8 cellular contexts compared by ENCODE assay signal in genomic region chr1:167219646-167220536, GRCh38. TPM values are rescaled to one million over a fixed set of nuclear protein-coding genes. Genes with fewer than 3 reads are reported as not detected.
DNase-seq lines count a peak whose midpoint lies in the region; ATAC-seq, FAIRE-seq and TF ChIP-seq lines count a peak whose summit lies in the region.

No MANE protein-coding gene starts in this region.

- H3K9me3 ChIP-seq in astrocyte (ENCODE audit: insufficient read depth, low read depth, low read length) (no peaks in the 10 kb centered on the region), hepatocyte (ENCODE audit: low read depth) (no peaks in the 10 kb centered on the region)

- 2% methylated on average over 54 of the region's 55 CpGs for WGBS in hepatocyte (ENCODE audit: low lambda C conversion rate, missing lambda C conversion rate)

- peak; percentile 34 for ATAC-seq in HG02970 (IDR thresholded peaks at IDR 0.05; ENCODE audit: low FRiP score, unreplicated experiment)

- H3K4me1 ChIP-seq in astrocyte (ENCODE audit: insufficient read depth, low read length) = peaks cover 8% of the 10 kb centered on the region
- H3K4me1 ChIP-seq in hepatocyte (ENCODE audit: insufficient read depth) = peaks cover 17% of the 10 kb centered on the region

- H3K4me3 Mint-ChIP-seq in astrocyte (ENCODE audit: unreplicated experiment) = peak overlapping the region; percentile 95

- FAIRE-seq in GM18507 (lab: Jason Lieb, UNC) (no peak), astrocyte (lab: Jason Lieb, UNC) (no peak)

- H3K36me3 Mint-ChIP-seq in astrocyte (ENCODE audit: low read depth, unreplicated experiment) = no peaks in the 10 kb centered on the region

- H3K4me1 Mint-ChIP-seq in astrocyte (ENCODE audit: low read depth, unreplicated experiment) = peaks cover 14% of the 10 kb centered on the region

- H3K9ac ChIP-seq in astrocyte (ENCODE audit: low read length) = peak overlapping the region; percentile 87

- H3K9me3 Mint-ChIP-seq in astrocyte (ENCODE audit: unreplicated experiment) = no peaks in the 10 kb centered on the region

- H3K27ac ChIP-seq in astrocyte (ENCODE audit: low read depth, low read length) = peak overlapping the region; percentile 68
- peak overlapping the region; percentile 89 for H3K27ac ChIP-seq in hepatocyte

- peak overlapping the region; percentile 100 for H2AFZ ChIP-seq in astrocyte (ENCODE audit: low read depth, low read length)
- peak overlapping the region; percentile 90 for H2AFZ ChIP-seq in hepatocyte

- H3K4me3 ChIP-seq in astrocyte (ENCODE audit: insufficient read depth, low read depth, low read length) = peak overlapping the region; percentile 96
- peak overlapping the region; percentile 56 for H3K4me3 ChIP-seq in hepatocyte

- H4K20me1 ChIP-seq in astrocyte (ENCODE audit: insufficient read depth, low read length) (peaks cover 15% of the 10 kb centered on the region), hepatocyte (ENCODE audit: insufficient read depth, poor library complexity, severe bottlenecking) (peaks cover 2% of the 10 kb centered on the region)

- H3K4me2 ChIP-seq in astrocyte (ENCODE audit: low read length) (peak overlapping the region; percentile 95), hepatocyte (peak overlapping the region; percentile 81)

- peaks cover 29% of the 10 kb centered on the region for H3K79me2 ChIP-seq in astrocyte (ENCODE audit: insufficient read depth, low read length)
- H3K79me2 ChIP-seq in hepatocyte = peaks cover 24% of the 10 kb centered on the region

- H3K27me3 ChIP-seq in astrocyte (ENCODE audit: insufficient read depth, low read length) (no peaks in the 10 kb centered on the region), hepatocyte (no peaks in the 10 kb centered on the region)

- no peaks in the 10 kb centered on the region for H3K36me3 ChIP-seq in astrocyte (ENCODE audit: insufficient read depth, low read length)
- H3K36me3 ChIP-seq in hepatocyte (replicated peaks; ENCODE audit: insufficient read depth, low read depth) = no peaks in the 10 kb centered on the region

- H3K27me3 Mint-ChIP-seq in astrocyte (ENCODE audit: low read depth, unreplicated experiment) = no peaks in the 10 kb centered on the region

- TF ChIP-seq CTCF in astrocyte (IDR thresholded peaks at IDR 0.05; ENCODE audit: insufficient read depth, low read depth, low read length) (no peak), hepatocyte (IDR thresholded peaks at IDR 0.05; ENCODE audit: poor library complexity) (peak; percentile 11)

- no peaks in the 10 kb centered on the region for H3K9me2 ChIP-seq in hepatocyte (replicated peaks; ENCODE audit: insufficient read depth)

- DNase-seq in GM18507 (ENCODE audit: extremely low spot score, insufficient read length, low read depth) (peak; percentile 43), NCI-H187 treated with DMSO at 0.1 percent for 48 hours (lab: John Stamatoyannopoulos, UW) (peak; percentile 88), T-helper 2 cell (peak; percentile 78 to 93 (median 80)), astrocyte (ENCODE audit: low read depth) (peak; percentile 42), hepatocyte (ENCODE audit: low spot score) (peak; percentile 91), retina (peak; percentile 96), 8988T (no peak)

- peak overlapping the region; percentile 83 for H3K27ac Mint-ChIP-seq in astrocyte (ENCODE audit: unreplicated experiment)

RNA-seq across cellular contexts. Expression of gene POU2F1, which starts 0.8 kb away (rescaled TPM):
- total RNA-seq in astrocyte (21.5 and 21.7 TPM in 2 replicates), hepatocyte (11.9 and 14.5 TPM in 2 replicates)
- 11.9 and 12.1 TPM in 2 replicates for polyA plus RNA-seq in hepatocyte
